In the genomic region with DNA sequence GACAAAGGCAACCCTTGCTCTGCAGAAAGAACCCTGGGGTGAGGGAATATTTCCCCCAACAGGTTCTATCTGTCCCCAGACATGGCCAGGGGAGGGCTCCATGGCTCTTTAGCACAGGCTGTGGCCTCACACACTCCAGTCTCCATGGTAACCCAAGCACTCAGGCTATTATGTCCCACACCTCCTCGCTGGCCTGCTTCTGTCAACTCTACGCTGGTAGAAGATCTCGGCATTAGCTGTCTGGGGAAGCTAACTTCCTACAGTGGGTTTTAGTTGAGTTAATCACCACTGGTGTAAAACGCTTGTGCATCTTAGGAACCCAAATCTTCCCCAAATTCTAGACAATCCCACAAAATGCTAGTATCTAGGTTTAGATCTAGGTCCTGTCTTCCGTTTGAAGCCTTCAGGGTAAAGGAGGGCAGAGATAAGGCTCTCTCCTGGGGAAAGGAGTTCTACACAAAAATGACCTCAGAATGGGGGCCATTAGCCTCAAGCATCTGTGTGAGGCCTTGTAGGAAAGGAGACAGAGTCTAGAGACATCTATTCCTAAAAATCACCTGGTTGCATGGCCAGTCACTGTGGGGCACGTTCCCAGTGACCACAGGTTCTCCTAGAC, we compare ENCODE assay signal across 2 cellular contexts.
TF ChIP-seq lines count a peak whose summit lies in the region.

No MANE protein-coding gene starts in this region.

TF ChIP-seq in GM23338, 12 proteins besides CTCF, POLR2A, EP300 and RAD21 (continues in another document):
- TF ChIP-seq, protein P1, sequence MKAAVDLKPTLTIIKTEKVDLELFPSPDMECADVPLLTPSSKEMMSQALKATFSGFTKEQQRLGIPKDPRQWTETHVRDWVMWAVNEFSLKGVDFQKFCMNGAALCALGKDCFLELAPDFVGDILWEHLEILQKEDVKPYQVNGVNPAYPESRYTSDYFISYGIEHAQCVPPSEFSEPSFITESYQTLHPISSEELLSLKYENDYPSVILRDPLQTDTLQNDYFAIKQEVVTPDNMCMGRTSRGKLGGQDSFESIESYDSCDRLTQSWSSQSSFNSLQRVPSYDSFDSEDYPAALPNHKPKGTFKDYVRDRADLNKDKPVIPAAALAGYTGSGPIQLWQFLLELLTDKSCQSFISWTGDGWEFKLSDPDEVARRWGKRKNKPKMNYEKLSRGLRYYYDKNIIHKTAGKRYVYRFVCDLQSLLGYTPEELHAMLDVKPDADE (IDR thresholded peaks at IDR 0.05): no peak
- TF ChIP-seq STAT1 (IDR thresholded peaks at IDR 0.05; ENCODE audit: unreplicated experiment) (no peak), EZH2phosphoT487 (IDR thresholded peaks at IDR 0.05; ENCODE audit: unreplicated experiment) (no peak), JUNB (IDR thresholded peaks at IDR 0.05; ENCODE audit: unreplicated experiment) (no peak), EZH2 (IDR thresholded peaks at IDR 0.05; ENCODE audit: low read depth, unreplicated experiment) (no peak), ZNF114 (CRISPR knock-in tag; IDR thresholded peaks at IDR 0.05) (no peak), ZNF331 (CRISPR knock-in tag; IDR thresholded peaks at IDR 0.05; ENCODE audit: low read depth) (no peak)
- TF ChIP-seq, protein P2, sequence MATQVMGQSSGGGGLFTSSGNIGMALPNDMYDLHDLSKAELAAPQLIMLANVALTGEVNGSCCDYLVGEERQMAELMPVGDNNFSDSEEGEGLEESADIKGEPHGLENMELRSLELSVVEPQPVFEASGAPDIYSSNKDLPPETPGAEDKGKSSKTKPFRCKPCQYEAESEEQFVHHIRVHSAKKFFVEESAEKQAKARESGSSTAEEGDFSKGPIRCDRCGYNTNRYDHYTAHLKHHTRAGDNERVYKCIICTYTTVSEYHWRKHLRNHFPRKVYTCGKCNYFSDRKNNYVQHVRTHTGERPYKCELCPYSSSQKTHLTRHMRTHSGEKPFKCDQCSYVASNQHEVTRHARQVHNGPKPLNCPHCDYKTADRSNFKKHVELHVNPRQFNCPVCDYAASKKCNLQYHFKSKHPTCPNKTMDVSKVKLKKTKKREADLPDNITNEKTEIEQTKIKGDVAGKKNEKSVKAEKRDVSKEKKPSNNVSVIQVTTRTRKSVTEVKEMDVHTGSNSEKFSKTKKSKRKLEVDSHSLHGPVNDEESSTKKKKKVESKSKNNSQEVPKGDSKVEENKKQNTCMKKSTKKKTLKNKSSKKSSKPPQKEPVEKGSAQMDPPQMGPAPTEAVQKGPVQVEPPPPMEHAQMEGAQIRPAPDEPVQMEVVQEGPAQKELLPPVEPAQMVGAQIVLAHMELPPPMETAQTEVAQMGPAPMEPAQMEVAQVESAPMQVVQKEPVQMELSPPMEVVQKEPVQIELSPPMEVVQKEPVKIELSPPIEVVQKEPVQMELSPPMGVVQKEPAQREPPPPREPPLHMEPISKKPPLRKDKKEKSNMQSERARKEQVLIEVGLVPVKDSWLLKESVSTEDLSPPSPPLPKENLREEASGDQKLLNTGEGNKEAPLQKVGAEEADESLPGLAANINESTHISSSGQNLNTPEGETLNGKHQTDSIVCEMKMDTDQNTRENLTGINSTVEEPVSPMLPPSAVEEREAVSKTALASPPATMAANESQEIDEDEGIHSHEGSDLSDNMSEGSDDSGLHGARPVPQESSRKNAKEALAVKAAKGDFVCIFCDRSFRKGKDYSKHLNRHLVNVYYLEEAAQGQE (IDR thresholded peaks at IDR 0.05; ENCODE audit: unreplicated experiment): no peak
- TF ChIP-seq, protein P3, sequence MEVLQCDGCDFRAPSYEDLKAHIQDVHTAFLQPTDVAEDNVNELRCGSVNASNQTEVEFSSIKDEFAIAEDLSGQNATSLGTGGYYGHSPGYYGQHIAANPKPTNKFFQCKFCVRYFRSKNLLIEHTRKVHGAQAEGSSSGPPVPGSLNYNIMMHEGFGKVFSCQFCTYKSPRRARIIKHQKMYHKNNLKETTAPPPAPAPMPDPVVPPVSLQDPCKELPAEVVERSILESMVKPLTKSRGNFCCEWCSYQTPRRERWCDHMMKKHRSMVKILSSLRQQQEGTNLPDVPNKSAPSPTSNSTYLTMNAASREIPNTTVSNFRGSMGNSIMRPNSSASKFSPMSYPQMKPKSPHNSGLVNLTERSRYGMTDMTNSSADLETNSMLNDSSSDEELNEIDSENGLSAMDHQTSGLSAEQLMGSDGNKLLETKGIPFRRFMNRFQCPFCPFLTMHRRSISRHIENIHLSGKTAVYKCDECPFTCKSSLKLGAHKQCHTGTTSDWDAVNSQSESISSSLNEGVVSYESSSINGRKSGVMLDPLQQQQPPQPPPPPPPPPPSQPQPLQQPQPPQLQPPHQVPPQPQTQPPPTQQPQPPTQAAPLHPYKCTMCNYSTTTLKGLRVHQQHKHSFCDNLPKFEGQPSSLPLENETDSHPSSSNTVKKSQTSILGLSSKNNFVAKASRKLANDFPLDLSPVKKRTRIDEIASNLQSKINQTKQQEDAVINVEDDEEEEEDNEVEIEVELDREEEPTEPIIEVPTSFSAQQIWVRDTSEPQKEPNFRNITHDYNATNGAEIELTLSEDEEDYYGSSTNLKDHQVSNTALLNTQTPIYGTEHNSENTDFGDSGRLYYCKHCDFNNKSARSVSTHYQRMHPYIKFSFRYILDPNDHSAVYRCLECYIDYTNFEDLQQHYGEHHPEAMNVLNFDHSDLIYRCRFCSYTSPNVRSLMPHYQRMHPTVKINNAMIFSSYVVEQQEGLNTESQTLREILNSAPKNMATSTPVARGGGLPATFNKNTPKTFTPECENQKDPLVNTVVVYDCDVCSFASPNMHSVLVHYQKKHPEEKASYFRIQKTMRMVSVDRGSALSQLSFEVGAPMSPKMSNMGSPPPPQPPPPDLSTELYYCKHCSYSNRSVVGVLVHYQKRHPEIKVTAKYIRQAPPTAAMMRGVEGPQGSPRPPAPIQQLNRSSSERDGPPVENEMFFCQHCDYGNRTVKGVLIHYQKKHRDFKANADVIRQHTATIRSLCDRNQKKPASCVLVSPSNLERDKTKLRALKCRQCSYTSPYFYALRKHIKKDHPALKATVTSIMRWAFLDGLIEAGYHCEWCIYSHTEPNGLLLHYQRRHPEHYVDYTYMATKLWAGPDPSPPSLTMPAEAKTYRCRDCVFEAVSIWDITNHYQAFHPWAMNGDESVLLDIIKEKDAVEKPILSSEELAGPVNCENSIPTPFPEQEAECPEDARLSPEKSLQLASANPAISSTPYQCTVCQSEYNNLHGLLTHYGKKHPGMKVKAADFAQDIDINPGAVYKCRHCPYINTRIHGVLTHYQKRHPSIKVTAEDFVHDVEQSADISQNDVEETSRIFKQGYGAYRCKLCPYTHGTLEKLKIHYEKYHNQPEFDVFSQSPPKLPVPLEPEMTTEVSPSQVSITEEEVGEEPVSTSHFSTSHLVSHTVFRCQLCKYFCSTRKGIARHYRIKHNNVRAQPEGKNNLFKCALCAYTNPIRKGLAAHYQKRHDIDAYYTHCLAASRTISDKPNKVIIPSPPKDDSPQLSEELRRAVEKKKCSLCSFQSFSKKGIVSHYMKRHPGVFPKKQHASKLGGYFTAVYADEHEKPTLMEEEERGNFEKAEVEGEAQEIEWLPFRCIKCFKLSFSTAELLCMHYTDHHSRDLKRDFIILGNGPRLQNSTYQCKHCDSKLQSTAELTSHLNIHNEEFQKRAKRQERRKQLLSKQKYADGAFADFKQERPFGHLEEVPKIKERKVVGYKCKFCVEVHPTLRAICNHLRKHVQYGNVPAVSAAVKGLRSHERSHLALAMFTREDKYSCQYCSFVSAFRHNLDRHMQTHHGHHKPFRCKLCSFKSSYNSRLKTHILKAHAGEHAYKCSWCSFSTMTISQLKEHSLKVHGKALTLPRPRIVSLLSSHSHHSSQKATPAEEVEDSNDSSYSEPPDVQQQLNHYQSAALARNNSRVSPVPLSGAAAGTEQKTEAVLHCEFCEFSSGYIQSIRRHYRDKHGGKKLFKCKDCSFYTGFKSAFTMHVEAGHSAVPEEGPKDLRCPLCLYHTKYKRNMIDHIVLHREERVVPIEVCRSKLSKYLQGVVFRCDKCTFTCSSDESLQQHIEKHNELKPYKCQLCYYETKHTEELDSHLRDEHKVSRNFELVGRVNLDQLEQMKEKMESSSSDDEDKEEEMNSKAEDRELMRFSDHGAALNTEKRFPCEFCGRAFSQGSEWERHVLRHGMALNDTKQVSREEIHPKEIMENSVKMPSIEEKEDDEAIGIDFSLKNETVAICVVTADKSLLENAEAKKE (CRISPR knock-in tag; IDR thresholded peaks at IDR 0.05): no peak

TF ChIP-seq in neural cell, 6 proteins besides CTCF, POLR2A, EP300 and RAD21 (continued from another document):
- TF ChIP-seq, protein P2 (IDR thresholded peaks at IDR 0.05; ENCODE audit: borderline replicate concordance): no peak
- no peak for TF ChIP-seq TAF1 (IDR thresholded peaks at IDR 0.05; ENCODE audit: low read depth)
- TF ChIP-seq POLR2AphosphoS5 (IDR thresholded peaks at IDR 0.05): no peak
